ENCODE assay signal across 24 cellular contexts in genomic region chrX:136495043-136495442, GRCh38. TPM values are rescaled to one million over a fixed set of nuclear protein-coding genes. Genes with fewer than 3 reads are reported as not detected.
DNase-seq lines count a peak whose midpoint lies in the region; ATAC-seq, FAIRE-seq and TF ChIP-seq lines count a peak whose summit lies in the region.
"Had no signal": no experiment of that assay in that cellular context is flagged by ENCODE, and none has a peak within 500 bp of the region (broad histone marks: within the 10 kb centered on the region; RNA-seq: fewer than 3 reads in every experiment).

No MANE protein-coding gene starts in this region.

- no peak for DNase-seq in CD4-positive, alpha-beta T cell
- DNase-seq in GM19239 (ENCODE audit: insufficient read length, low spot score): no peak
- peak; percentile 55 for DNase-seq in OCI-M1 (lab: John Stamatoyannopoulos, UW)
- DNase-seq in hepatic stellate cell (ENCODE audit: low spot score): no peak
- no peak for DNase-seq in RKO (ENCODE audit: low spot score)
- DNase-seq in ureter (ENCODE audit: low spot score): no peak
- no peak for DNase-seq in NCI-H2081 treated with DMSO at 0.1 percent for 48 hours (lab: John Stamatoyannopoulos, UW)
- DNase-seq: BE2C; effector memory CD8-positive, alpha-beta T cell; esophagus squamous epithelium; NCI-H187; NCI-H510A; SJCRH30; stimulated activated CD4-positive, alpha-beta T cell treated with anti-CD3 and anti-CD28 coated beads, Interleukin-4, amount 100 ng/mL, for 24 hours had no signal

- peaks cover 20% of the 10 kb centered on the region for H3K36me3 Mint-ChIP-seq in CD4-positive, alpha-beta T cell (ENCODE audit: low read depth)
- H3K36me3 Mint-ChIP-seq in nephron (ENCODE audit: low read depth): peaks cover 4% of the 10 kb centered on the region

- H3K27me3 ChIP-seq in CD4-positive, alpha-beta T cell (ENCODE audit: control insufficient read depth, insufficient read depth, low read length): peaks cover under 1% of the 10 kb centered on the region
- H3K27me3 ChIP-seq: BE2C, SJCRH30 had no signal

- POLR2A ChIA-PET in CD4-positive, alpha-beta T cell (lab: Charles Lee): no interaction called here

- H3K27me3 Mint-ChIP-seq in CD4-positive, alpha-beta T cell: peaks cover 9% of the 10 kb centered on the region
- peaks cover 8% of the 10 kb centered on the region for H3K27me3 Mint-ChIP-seq in nephron (ENCODE audit: low read depth)

- peaks cover 26% of the 10 kb centered on the region for H3K4me1 Mint-ChIP-seq in CD4-positive, alpha-beta T cell (ENCODE audit: low read depth)
- H3K4me1 Mint-ChIP-seq in nephron: peaks cover 14% of the 10 kb centered on the region

- H3K9me3 ChIP-seq in CD4-positive, alpha-beta T cell (ENCODE audit: control insufficient read depth, low read length): no peaks in the 10 kb centered on the region
- H3K9me3 ChIP-seq: ascending aorta, BE2C, esophagus squamous epithelium, SJCRH30 had no signal

- no peak for ATAC-seq in CD4-positive, alpha-beta T cell (ENCODE audit: poor library complexity)
- ATAC-seq: activated CD4-positive, CD25-positive, alpha-beta regulatory T cell treated with anti-CD3 and anti-CD28 coated beads, Interleukin-2, amount 50 U/mL, for 24 hours; effector memory CD8-positive, alpha-beta T cell; GM12878; HepG2 had no signal

- peak; percentile 28 for FAIRE-seq in GM19239 (lab: Jason Lieb, UNC)
- FAIRE-seq: GM12878, H54, HepG2 had no signal

- no peak overlapping the region for H3K27ac ChIP-seq in CD4-positive, alpha-beta T cell (ENCODE audit: low read depth, low read length)
- H3K27ac ChIP-seq: ascending aorta, esophagus squamous epithelium, SJCRH30 had no signal

- peak overlapping the region; percentile 100 for H3K27ac Mint-ChIP-seq in CD4-positive, alpha-beta T cell
- peak overlapping the region in 1 of 3 experiments; percentile 74 for H3K27ac Mint-ChIP-seq in nephron
- H3K27ac Mint-ChIP-seq: effector memory CD8-positive, alpha-beta T cell had no signal

- H3K4me3 Mint-ChIP-seq in CD4-positive, alpha-beta T cell: peak overlapping the region; percentile 38
- peak overlapping the region in 2 of 3 experiments; percentile 43 to 44 for H3K4me3 Mint-ChIP-seq in nephron
- H3K4me3 Mint-ChIP-seq: effector memory CD8-positive, alpha-beta T cell had no signal

- intact Hi-C loops in CD4-positive, alpha-beta T cell (cut with DNase I, micrococcal nuclease): loop anchor here (5.0 to 10.0 kb wide), 6 partner anchors 82 to 970 kb away; partner anchors contain the start of genes INTS6L (in 1 of the 2), MAP7D3 (in 1 of the 2) and MMGT1 (in 1 of the 2)

- no peaks in the 10 kb centered on the region for H3K9me3 Mint-ChIP-seq in CD4-positive, alpha-beta T cell
- H3K9me3 Mint-ChIP-seq in nephron: no peaks in the 10 kb centered on the region
- H3K9me3 Mint-ChIP-seq: effector memory CD8-positive, alpha-beta T cell had no signal

- no peak for TF ChIP-seq CTCF in CD4-positive, alpha-beta T cell (IDR thresholded peaks at IDR 0.05)
- no peak for TF ChIP-seq CTCF in nephron (IDR thresholded peaks at IDR 0.05; ENCODE audit: unreplicated experiment in 3 of 3)

- CTCF ChIA-PET in CD4-positive, alpha-beta T cell (lab: Charles Lee): no interaction called here

RNA-seq across cellular contexts. Expression of gene HTATSF1, which starts 2.3 kb away (rescaled TPM):
- total RNA-seq in CD4-positive, alpha-beta T cell: 10 to 100 TPM; 28.3 to 31.1 TPM
- 47.1 TPM for total RNA-seq in ureter

RNA-seq across cellular contexts. Expression of gene BRS3, which starts 7.3 kb away (rescaled TPM):
- total RNA-seq in CD4-positive, alpha-beta T cell: not detected
- total RNA-seq in ureter: 0.18 TPM
- total RNA-seq: ascending aorta, cerebellum, esophagus squamous epithelium, glomerular endothelial cell, GM12878, HepG2, MCF 10A, SJCRH30, urinary bladder had no signal

RNA-seq across cellular contexts. Expression of gene VGLL1, which starts 37.0 kb away (rescaled TPM):
- total RNA-seq in CD4-positive, alpha-beta T cell: not detected
- total RNA-seq in ureter: 85.6 TPM
- total RNA-seq: ascending aorta, cerebellum, glomerular endothelial cell, GM12878, HepG2, MCF 10A, SJCRH30 had no signal

Comparison
In these comparisons a context has a peak if more than half of its experiments do, and no peak if none do; other contexts are left out.
1. RNA of gene VGLL1, which starts 37.0 kb away (total RNA-seq): 85.6 TPM in ureter (single experiment); not detected in CD4-positive, alpha-beta T cell; every median in the first group is over 10 times any median in the second.